In the genomic region with DNA sequence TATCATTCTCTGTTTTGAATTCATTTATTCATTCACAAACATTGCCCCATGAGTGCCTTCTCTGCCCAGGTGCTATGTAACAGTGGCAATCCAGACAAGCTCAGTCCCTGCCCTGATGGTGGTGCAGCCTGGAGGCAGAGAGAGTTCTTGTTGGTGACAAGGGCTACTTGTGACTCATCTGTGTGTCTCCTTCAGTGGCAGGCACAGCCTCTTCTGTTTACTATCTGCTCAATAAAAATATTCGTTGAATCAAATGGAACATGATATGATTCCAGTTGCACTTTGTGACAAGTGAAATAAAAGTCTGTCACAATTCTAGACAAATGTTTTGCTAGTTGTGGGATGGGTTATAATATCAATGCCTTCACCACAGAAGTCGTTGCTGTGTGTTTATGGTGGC, we compare ENCODE assay signal across 26 cellular contexts. TPM values are rescaled to one million over a fixed set of nuclear protein-coding genes. Genes with fewer than 3 reads are reported as not detected.
DNase-seq lines count a peak whose midpoint lies in the region; ATAC-seq and TF ChIP-seq lines count a peak whose summit lies in the region.
"Had no signal": no experiment of that assay in that cellular context is flagged by ENCODE, and none has a peak within 500 bp of the region (broad histone marks: within the 10 kb centered on the region; RNA-seq: fewer than 3 reads in every experiment).

No MANE protein-coding gene starts in this region.

- intact Hi-C loops in prostate gland (cut with DNase I): no loop called here

- no peaks in the 10 kb centered on the region for H3K9me3 ChIP-seq in prostate gland
- H3K9me3 ChIP-seq: SK-N-SH, stomach, tibial artery had no signal

- H3K36me3 ChIP-seq in prostate gland: no peaks in the 10 kb centered on the region
- H3K36me3 ChIP-seq: HAP-1, stomach, tibial artery had no signal

- TF ChIP-seq CTCF in LNCaP clone FGC (IDR thresholded peaks at IDR 0.05; ENCODE audit: control insufficient read depth, extremely low read depth, insufficient read depth): no peak
- TF ChIP-seq CTCF in epithelial cell of esophagus (IDR thresholded peaks at IDR 0.05; ENCODE audit: insufficient read depth, low read depth, low read length, missing control alignments): no peak
- TF ChIP-seq CTCF in prostate gland (IDR thresholded peaks at IDR 0.05): no peak

- H3K4me3 ChIP-seq in LNCaP clone FGC (ENCODE audit: low read depth, low read length) (no peak overlapping the region), epithelial cell of esophagus (ENCODE audit: low read length) (no peak overlapping the region), prostate gland (no peak overlapping the region)
- H3K4me3 ChIP-seq: BLaER1 treated with 17β-estradiol and CSF1 and Interleukin-3, amounts not matched to agents 10 nM and 100 nM; HAP-1; PC-9; stomach; tibial artery had no signal

- H3K4me1 ChIP-seq in prostate gland (replicated peaks): no peaks in the 10 kb centered on the region
- H3K4me1 ChIP-seq: HAP-1, parathyroid adenoma, tibial artery had no signal

- no peak for ATAC-seq in GM19035 (IDR thresholded peaks at IDR 0.05; ENCODE audit: unreplicated experiment)

- TF ChIP-seq POLR2A in prostate gland (IDR thresholded peaks at IDR 0.05): no peak

- DNase-seq in H4 (ENCODE audit: low spot score) (peak; percentile 19), LNCaP clone FGC (ENCODE audit: low read depth) (peak; percentile 48), epithelial cell of esophagus (ENCODE audit: low read depth) (peak; percentile 38), prostate gland (ENCODE audit: low spot score) (peak; percentile 49), SW 1271 (lab: John Stamatoyannopoulos, UW) (no peak), HCEC 1CT (no peak)
- DNase-seq: effector CD4-positive, alpha-beta T cell; hypothalamus; NCI-H1417 treated with DMSO at 0.1 percent for 48 hours; NCI-H2081; NCI-H2227 treated with DMSO at 0.1 percent for 48 hours; NCI-H526; NK-92 treated with Interleukin-12 subunit alpha and Interleukin-12 subunit beta, amount 100 ng/mL, for 24 hours; SK-N-SH; small intestine; stimulated activated CD4-positive, alpha-beta T cell treated with anti-CD3 and anti-CD28 coated beads, Interleukin-1b, Interleukin-23, amount 100 ng/mL, for 48 hours; stomach; T-helper 2 cell; tibial artery had no signal

- no peaks in the 10 kb centered on the region for H3K27me3 ChIP-seq in prostate gland (replicated peaks; ENCODE audit: insufficient read depth)
- H3K27me3 ChIP-seq: BLaER1 treated with 17β-estradiol and CSF1 and Interleukin-3, amounts not matched to agents 10 nM and 100 nM; stomach; tibial artery had no signal

- no peak overlapping the region for H3K27ac ChIP-seq in prostate gland
- H3K27ac ChIP-seq: parathyroid adenoma, PC-9, stomach, tibial artery had no signal

- 18% methylated on average over 2 of the region's 2 CpGs for WGBS in prostate gland

RNA-seq across cellular contexts. Expression of a gene that starts 20.6 kb away (rescaled TPM):
- total RNA-seq in H4 (2014; rRNA removed; shearing (Covaris generic)): 0.45 and 1.7 TPM in 2 replicates
- 10 to 100 TPM; 68.4 TPM for total RNA-seq in prostate gland
- total RNA-seq: G401, HT1080 had no signal

Comparison
In these comparisons a context has a peak if more than half of its experiments do, and no peak if none do; other contexts are left out.
1. DNase-seq: peak in H4 (single experiment), LNCaP clone FGC (single experiment), epithelial cell of esophagus (single experiment) and prostate gland (single experiment); none in SW 1271 (0 of 2) and HCEC 1CT (single experiment).
2. RNA of a gene that starts 20.6 kb away (total RNA-seq): 68.4 TPM in prostate gland; 0.45 to 1.7 TPM in H4; every median in the first group is over 10 times any median in the second.